Comparison of ENCODE assay signal across 15 cellular contexts in the genomic region with DNA sequence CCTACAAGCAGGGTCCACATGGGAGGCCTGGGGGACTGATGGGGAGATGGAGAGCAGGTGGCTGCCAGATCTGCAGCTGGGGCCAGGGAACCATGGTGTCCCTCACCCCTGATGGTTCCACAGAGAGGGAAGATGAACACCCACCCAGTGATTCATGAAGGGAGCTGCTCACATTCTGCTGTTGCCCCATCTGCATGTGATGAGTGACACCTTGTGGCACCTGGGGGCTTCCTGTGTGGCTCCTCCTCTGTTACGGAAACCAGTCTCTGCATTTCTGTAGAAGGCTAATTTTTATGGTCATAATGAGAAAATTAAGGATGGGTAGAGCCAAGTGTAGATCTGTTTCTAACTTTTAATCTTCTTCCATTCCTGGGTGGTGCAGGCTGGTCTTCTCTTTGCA.
"Had no signal": no experiment of that assay in that cellular context is flagged by ENCODE, and none has a peak within 500 bp of the region (broad histone marks: within the 10 kb centered on the region; RNA-seq: fewer than 3 reads in every experiment).

No MANE protein-coding gene starts in this region.

- H3K4me1 Mint-ChIP-seq: activated naive CD4-positive, alpha-beta T cell treated with anti-CD3 and anti-CD28 coated beads, Interleukin-2, amount 10 ng/mL, durations not matched to agents 7 days and 5 days; activated naive CD8-positive, alpha-beta T cell treated with anti-CD3 and anti-CD28 coated beads, Interleukin-2, amount 50 U/mL, for 24 hours; mesothelial cell of epicardium; stimulated activated memory B cell treated with anti-CD40 and anti-IgM and Interleukin-4, amounts not matched to agents 10 μg/mL and 1 μg/mL and 100 μg/mL, for 72 hours had no signal

- H3K4me3 Mint-ChIP-seq: activated naive CD4-positive, alpha-beta T cell treated with anti-CD3 and anti-CD28 coated beads, Interleukin-2, amount 10 ng/mL, durations not matched to agents 7 days and 5 days; activated naive CD8-positive, alpha-beta T cell treated with anti-CD3 and anti-CD28 coated beads, Interleukin-2, amount 50 U/mL, for 24 hours; brain; mesothelial cell of epicardium; nephron; stimulated activated memory B cell treated with anti-CD40 and anti-IgM and Interleukin-4, amounts not matched to agents 10 μg/mL and 1 μg/mL and 100 μg/mL, for 72 hours had no signal

- H3K27ac Mint-ChIP-seq: activated naive CD4-positive, alpha-beta T cell treated with anti-CD3 and anti-CD28 coated beads, Interleukin-2, amount 10 ng/mL, durations not matched to agents 7 days and 5 days; activated naive CD8-positive, alpha-beta T cell treated with anti-CD3 and anti-CD28 coated beads, Interleukin-2, amount 50 U/mL, for 24 hours; brain; mesothelial cell of epicardium; nephron; stimulated activated memory B cell treated with anti-CD40 and anti-IgM and Interleukin-4, amounts not matched to agents 10 μg/mL and 1 μg/mL and 100 μg/mL, for 72 hours had no signal

- H3K36me3 Mint-ChIP-seq: activated naive CD4-positive, alpha-beta T cell treated with anti-CD3 and anti-CD28 coated beads, Interleukin-2, amount 10 ng/mL, durations not matched to agents 7 days and 5 days; mesothelial cell of epicardium; stimulated activated memory B cell treated with anti-CD40 and anti-IgM and Interleukin-4, amounts not matched to agents 10 μg/mL and 1 μg/mL and 100 μg/mL, for 72 hours had no signal

- H3K27me3 Mint-ChIP-seq: activated naive CD4-positive, alpha-beta T cell treated with anti-CD3 and anti-CD28 coated beads, Interleukin-2, amount 10 ng/mL, durations not matched to agents 7 days and 5 days had no signal

- DNase-seq: activated CD4-positive, alpha-beta T cell treated with anti-CD3 and anti-CD28 coated beads, Interleukin-2, amount 50 U/mL, for 48 hours; activated naive CD4-positive, alpha-beta T cell treated with anti-CD3 and anti-CD28 coated beads, Interleukin-2, amount 10 ng/mL, durations not matched to agents 7 days and 5 days; activated naive CD8-positive, alpha-beta T cell treated with anti-CD3 and anti-CD28 coated beads, Interleukin-2, amount 50 U/mL, for 24 hours; activated T-cell treated with anti-CD3 and anti-CD28 coated beads for 4 hours; anterior cingulate cortex; central memory CD4-positive, alpha-beta T cell; erythroblast; left lung; spleen; stimulated activated CD4-positive, alpha-beta T cell treated with anti-CD3 and anti-CD28 coated beads, Interleukin-4, amount 100 ng/mL, for 4 hours; upper lobe of left lung had no signal
